In genomic region chr1:150628766-150629114, GRCh38 we compare ENCODE assay signal across 8 cellular contexts. TPM values are rescaled to one million over a fixed set of nuclear protein-coding genes. Genes with fewer than 3 reads are reported as not detected.
DNase-seq lines count a peak whose midpoint lies in the region; ATAC-seq and TF ChIP-seq lines count a peak whose summit lies in the region.

No MANE protein-coding gene starts in this region.

- H3K9ac ChIP-seq in mesendoderm (ENCODE audit: low read length) = peak overlapping the region; percentile 90

- intact Hi-C loops in heart left ventricle (cut with DNase I) (loop anchor here in 7 of 10 donors (2.0 to 10.0 kb wide), 6 partner anchors 51 to 166 kb away; partner anchors contain the start of genes GOLPH3L (in 1 of the 7), MCL1 (in 1 of the 7) and TARS2 (in 1 of the 7)), left cardiac atrium (cut with DNase I) (no loop called here), aorta (cut with DNase I) (loop anchor here in 1 of 2 donors (2.0 to 10.0 kb wide), 2 partner anchors 68 to 164 kb away; no protein-coding TSS in a partner anchor)

- peaks cover 29% of the 10 kb centered on the region for H3K79me2 ChIP-seq in mesendoderm (ENCODE audit: control insufficient read depth, insufficient read depth, low read length)

- peak overlapping the region; percentile 95 for H3K4me2 ChIP-seq in mesendoderm (ENCODE audit: low read length)

- no peak overlapping the region for H2AK5ac ChIP-seq in mesendoderm (ENCODE audit: low read length)

- DNase-seq in heart left ventricle (no peak), left cardiac atrium (no peak), caudate nucleus (lab: John Stamatoyannopoulos, UW) (no peak), mesendoderm (no peak), aorta (no peak), NCI-H510A treated with DMSO at 0.1 percent for 48 hours (lab: John Stamatoyannopoulos, UW) (no peak), MV-4-11 (lab: John Stamatoyannopoulos, UW) (no peak)

- H2BK5ac ChIP-seq in mesendoderm (ENCODE audit: low read length) = peak overlapping the region; percentile 57

- TF ChIP-seq POLR2A in heart left ventricle (IDR thresholded peaks at IDR 0.05) = no peak

- H3K9me3 ChIP-seq in heart left ventricle = no peaks in the 10 kb centered on the region
- H3K9me3 ChIP-seq in aorta (ENCODE audit: control insufficient read depth, low read length) = no peaks in the 10 kb centered on the region

- no peak for TF ChIP-seq CTCF in heart left ventricle (IDR thresholded peaks at IDR 0.05)

- 0 to 2% (median 1%) methylated on average over 9 of the region's 9 CpGs for WGBS in heart left ventricle, 4 donors
- no CpG with 5 or more reads among the region's 9 CpGs for WGBS in mesendoderm (ENCODE audit: extremely low coverage, insufficient coverage, low lambda C conversion rate)
- 1% methylated on average over 9 of the region's 9 CpGs for WGBS in aorta, 2 donors

- H3K27me3 ChIP-seq in heart left ventricle (no peaks in the 10 kb centered on the region), mesendoderm (ENCODE audit: insufficient read depth, low read length, poor library complexity) (no peaks in the 10 kb centered on the region), aorta (ENCODE audit: control insufficient read depth in 1 of 2, insufficient read depth in 2 of 2, low read length in 1 of 2) (no peaks in the 10 kb centered on the region)

- no peak overlapping the region for H4K8ac ChIP-seq in mesendoderm (ENCODE audit: low read depth, low read length)

- H3K27ac ChIP-seq in heart left ventricle (peak overlapping the region in 11 of 12 donors; percentile 85 to 99 (median 97)), caudate nucleus (ENCODE audit: low read depth, low read length) (peak overlapping the region; percentile 99), mesendoderm (ENCODE audit: low read depth, low read length) (peak overlapping the region; percentile 19), aorta (ENCODE audit: low read depth in 1 of 2, low read length in 2 of 2) (peak overlapping the region in 1 of 2 donors; percentile 11)

- H3K18ac ChIP-seq in mesendoderm (ENCODE audit: low read length) = no peak overlapping the region

- no peak overlapping the region for H4K5ac ChIP-seq in mesendoderm (ENCODE audit: low read length)

- H3K23ac ChIP-seq in mesendoderm (ENCODE audit: low read length) = no peak overlapping the region

- H2BK120ac ChIP-seq in mesendoderm (ENCODE audit: low read depth, low read length) = no peak overlapping the region

- peak overlapping the region; percentile 10 for H3K4ac ChIP-seq in mesendoderm (ENCODE audit: low read depth, low read length)

- peaks cover 0 to 42% (median 38%) of the 10 kb centered on the region in 9 donors for H3K36me3 ChIP-seq in heart left ventricle
- peaks cover 8% of the 10 kb centered on the region for H3K36me3 ChIP-seq in mesendoderm (ENCODE audit: control insufficient read depth, insufficient read depth, low read length)
- peaks cover 0 to 1% of the 10 kb centered on the region in 2 donors for H3K36me3 ChIP-seq in aorta (ENCODE audit: control insufficient read depth in 1 of 2, insufficient read depth in 2 of 2, low read length in 1 of 2)

- peaks cover 3 to 35% (median 21%) of the 10 kb centered on the region in 12 donors for H3K4me1 ChIP-seq in heart left ventricle
- peaks cover 1% of the 10 kb centered on the region for H3K4me1 ChIP-seq in mesendoderm (ENCODE audit: control insufficient read depth, low read depth, low read length)
- H3K4me1 ChIP-seq in aorta (ENCODE audit: control insufficient read depth in 1 of 2, insufficient read depth in 2 of 2, low read length in 2 of 2) = no peaks in the 10 kb centered on the region

- peak overlapping the region; percentile 88 for H3K56ac ChIP-seq in mesendoderm (ENCODE audit: low read length)

- peaks cover 11% of the 10 kb centered on the region for H3K79me1 ChIP-seq in mesendoderm (ENCODE audit: low read length)

- no peak overlapping the region for H2BK15ac ChIP-seq in mesendoderm (replicated peaks; ENCODE audit: low read depth)

- peak overlapping the region; percentile 15 to 85 (median 70) for H3K4me3 ChIP-seq in heart left ventricle
- H3K4me3 ChIP-seq in mesendoderm (ENCODE audit: low read length) = peak overlapping the region; percentile 84
- peak overlapping the region; percentile 28 to 35 for H3K4me3 ChIP-seq in aorta (ENCODE audit: low read length in 2 of 2)

- ATAC-seq in heart left ventricle (no peak), left cardiac atrium (no peak), aorta (ENCODE audit: low FRiP score) (no peak), HG02840 (IDR thresholded peaks at IDR 0.05; ENCODE audit: low FRiP score, unreplicated experiment) (no peak)

RNA-seq across cellular contexts. Expression of gene ENSA, which starts 0.7 kb away (rescaled TPM):
- total RNA-seq in heart left ventricle (100 to 1,000 TPM; 118 to 186 (median 130) TPM), left cardiac atrium (100 to 1,000 TPM; 115 to 125 TPM), aorta (100 to 1,000 TPM; 129 to 178 TPM)
- polyA plus RNA-seq in heart left ventricle (100 to 1,000 TPM in 1 of 2 donors, 10 to 100 TPM in 1; 74.6 to 122 TPM), aorta (100 to 1,000 TPM; 113 to 157 TPM)
- 201 TPM for polyA plus RNA-seq in mesendoderm (2013, experiment 1 of 2)
- 201 TPM for polyA plus RNA-seq in mesendoderm (2013, experiment 2 of 2)

RNA-seq across cellular contexts. Expression of gene MCL1, which starts 49.3 kb away (rescaled TPM):
- total RNA-seq in heart left ventricle = 100 to 1,000 TPM in 6 of 9 donors, 10 to 100 TPM in 3; 77.2 to 180 (median 104) TPM
- 100 to 1,000 TPM in 1 of 2 donors, 10 to 100 TPM in 1; 57.1 to 118 TPM for polyA plus RNA-seq in heart left ventricle
- total RNA-seq in left cardiac atrium = 100 to 1,000 TPM; 103 to 146 TPM
- polyA plus RNA-seq in mesendoderm (2013, experiment 1 of 2) = 146 TPM
- polyA plus RNA-seq in mesendoderm (2013, experiment 2 of 2) = 147 TPM
- 100 to 1,000 TPM; 247 to 533 TPM for total RNA-seq in aorta
- 100 to 1,000 TPM; 146 to 200 TPM for polyA plus RNA-seq in aorta

Comparison
In these comparisons a context has a peak if more than half of its experiments do, and no peak if none do; other contexts are left out.
1. intact Hi-C loops: an anchor here in heart left ventricle (2.0 to 10.0 kb wide); none called in left cardiac atrium.
2. H3K4me3 ChIP-seq: peak in every context shown above with its lines; median percentile 84 in mesendoderm; 70 in heart left ventricle; 32 in aorta.